10 cellular contexts compared by ENCODE assay signal in genomic region chr3:128432301-128432897, GRCh38. TPM values are rescaled to one million over a fixed set of nuclear protein-coding genes. Genes with fewer than 3 reads are reported as not detected.
DNase-seq lines count a peak whose midpoint lies in the region; ATAC-seq and TF ChIP-seq lines count a peak whose summit lies in the region.
"Had no signal": no experiment of that assay in that cellular context is flagged by ENCODE, and none has a peak within 500 bp of the region (broad histone marks: within the 10 kb centered on the region; RNA-seq: fewer than 3 reads in every experiment).

No MANE protein-coding gene starts in this region.

- H3K27me3 Mint-ChIP-seq in Calu3 (ENCODE audit: unreplicated experiment) = peaks cover 30% of the 10 kb centered on the region
- peaks cover 27% of the 10 kb centered on the region for H3K27me3 Mint-ChIP-seq in endothelial cell (ENCODE audit: unreplicated experiment)
- peaks cover 66% of the 10 kb centered on the region for H3K27me3 Mint-ChIP-seq in osteocyte (ENCODE audit: unreplicated experiment)
- peaks cover 49% of the 10 kb centered on the region for H3K27me3 Mint-ChIP-seq in activated CD4-positive, alpha-beta memory T cell treated with anti-CD3 and anti-CD28 coated beads, Interleukin-2, amount 10 ng/mL, durations not matched to agents 7 days and 5 days

- H3K4me3 ChIP-seq in lower leg skin (ENCODE audit: low read depth, poor library complexity, severe bottlenecking) = no peak overlapping the region
- H3K4me3 ChIP-seq: SK-N-MC had no signal

- H3K9me3 Mint-ChIP-seq in Calu3 (ENCODE audit: low read depth, unreplicated experiment) (no peaks in the 10 kb centered on the region), endothelial cell (ENCODE audit: unreplicated experiment) (no peaks in the 10 kb centered on the region), osteocyte (ENCODE audit: unreplicated experiment) (peaks cover 5% of the 10 kb centered on the region)
- H3K9me3 Mint-ChIP-seq in activated CD4-positive, alpha-beta memory T cell treated with anti-CD3 and anti-CD28 coated beads, Interleukin-2, amount 10 ng/mL, durations not matched to agents 7 days and 5 days = no peaks in the 10 kb centered on the region

- 10 to 18% methylated on average over 26 of the region's 33 CpGs for WGBS in lower leg skin, 2 donors

- no peak for TF ChIP-seq POLR2A in lower leg skin (IDR thresholded peaks at IDR 0.05)

- H3K36me3 Mint-ChIP-seq in Calu3 (ENCODE audit: insufficient read depth, unreplicated experiment) (peaks cover 31% of the 10 kb centered on the region), endothelial cell (ENCODE audit: low read depth, unreplicated experiment) (peaks cover 7% of the 10 kb centered on the region), osteocyte (ENCODE audit: unreplicated experiment) (no peaks in the 10 kb centered on the region)
- H3K36me3 Mint-ChIP-seq in activated CD4-positive, alpha-beta memory T cell treated with anti-CD3 and anti-CD28 coated beads, Interleukin-2, amount 10 ng/mL, durations not matched to agents 7 days and 5 days (ENCODE audit: low read depth) = no peaks in the 10 kb centered on the region

- no peak for ATAC-seq in GM19351 (IDR thresholded peaks at IDR 0.05; ENCODE audit: unreplicated experiment)

- CTCF ChIA-PET in Calu3 (lab: Charles Lee) = interaction anchor here (0.8 to 1.0 kb wide), 2 partner anchors 57 to 65 kb away, joined by 3 to 6 read pairs; no protein-coding TSS in a partner anchor
- CTCF ChIA-PET in activated CD4-positive, alpha-beta memory T cell treated with anti-CD3 and anti-CD28 coated beads, Interleukin-2, amount 10 ng/mL, durations not matched to agents 7 days and 5 days (lab: Charles Lee) = no interaction called here

- POLR2A ChIA-PET in activated CD4-positive, alpha-beta memory T cell treated with anti-CD3 and anti-CD28 coated beads, Interleukin-2, amount 10 ng/mL, durations not matched to agents 7 days and 5 days (lab: Charles Lee) = no interaction called here

- TF ChIP-seq CTCF in Calu3 (IDR thresholded peaks at IDR 0.05; ENCODE audit: unreplicated experiment) = no peak
- no peak for TF ChIP-seq CTCF in endothelial cell (IDR thresholded peaks at IDR 0.05; ENCODE audit: unreplicated experiment)
- no peak for TF ChIP-seq CTCF in osteocyte (IDR thresholded peaks at IDR 0.05)
- no peak for TF ChIP-seq CTCF in lower leg skin (IDR thresholded peaks at IDR 0.05)

- no TSS peak for BruUV-seq in Calu3 (replicated peaks; lab: Mats Ljungman, UMichigan)

- H3K4me1 Mint-ChIP-seq in Calu3 (ENCODE audit: low read depth, unreplicated experiment) = peaks cover 27% of the 10 kb centered on the region
- H3K4me1 Mint-ChIP-seq in endothelial cell (ENCODE audit: unreplicated experiment) = peaks cover 10% of the 10 kb centered on the region
- peaks cover 20% of the 10 kb centered on the region for H3K4me1 Mint-ChIP-seq in osteocyte (ENCODE audit: unreplicated experiment)
- peaks cover 5% of the 10 kb centered on the region for H3K4me1 Mint-ChIP-seq in activated CD4-positive, alpha-beta memory T cell treated with anti-CD3 and anti-CD28 coated beads, Interleukin-2, amount 10 ng/mL, durations not matched to agents 7 days and 5 days

- intact Hi-C loops in Calu3 (cut with micrococcal nuclease; ENCODE audit: unreplicated experiment) (no loop called here), lower leg skin (cut with DNase I; ENCODE audit: low total_unique reads) (no loop called here)

- peak; percentile 66 for DNase-seq in Calu3
- peak; percentile 45 for DNase-seq in NCI-H1105 treated with DMSO at 0.1 percent for 48 hours (lab: John Stamatoyannopoulos, UW)
- DNase-seq in endothelial cell (ENCODE audit: low spot score) = peak; percentile 28
- no peak for DNase-seq in osteocyte (ENCODE audit: extremely low spot score, unreplicated experiment)
- no peak for DNase-seq in NCI-H2171 (lab: John Stamatoyannopoulos, UW)
- DNase-seq in activated CD4-positive, alpha-beta memory T cell treated with anti-CD3 and anti-CD28 coated beads, Interleukin-2, amount 10 ng/mL, durations not matched to agents 7 days and 5 days = no peak
- no peak for DNase-seq in lower leg skin (ENCODE audit: low spot score in 2 of 2)

- H3K4me3 Mint-ChIP-seq in Calu3 (ENCODE audit: low read depth, unreplicated experiment) (peak overlapping the region; percentile 78), endothelial cell (ENCODE audit: unreplicated experiment) (peak overlapping the region; percentile 84), osteocyte (ENCODE audit: unreplicated experiment) (peak overlapping the region; percentile 64)
- H3K4me3 Mint-ChIP-seq in activated CD4-positive, alpha-beta memory T cell treated with anti-CD3 and anti-CD28 coated beads, Interleukin-2, amount 10 ng/mL, durations not matched to agents 7 days and 5 days = no peak overlapping the region

- H3K27ac Mint-ChIP-seq in Calu3 (ENCODE audit: unreplicated experiment) (peak overlapping the region; percentile 75), endothelial cell (ENCODE audit: unreplicated experiment) (no peak overlapping the region), osteocyte (ENCODE audit: unreplicated experiment) (no peak overlapping the region)
- no peak overlapping the region for H3K27ac Mint-ChIP-seq in activated CD4-positive, alpha-beta memory T cell treated with anti-CD3 and anti-CD28 coated beads, Interleukin-2, amount 10 ng/mL, durations not matched to agents 7 days and 5 days

RNA-seq across cellular contexts. Expression of gene DNAJB8, which starts 34.3 kb away (rescaled TPM):
- total RNA-seq in Calu3 (2022) = not detected in 2 replicates
- total RNA-seq in endothelial cell (ENCODE audit: unreplicated experiment) = not detected
- not detected in 2 replicates for total RNA-seq in osteocyte
- total RNA-seq in activated CD4-positive, alpha-beta memory T cell treated with anti-CD3 and anti-CD28 coated beads, Interleukin-2, amount 10 ng/mL, durations not matched to agents 7 days and 5 days = not detected
- total RNA-seq in lower leg skin = not detected
- total RNA-seq: fibroblast of villous mesenchyme had no signal

Comparison
In these comparisons a context has a peak if more than half of its experiments do, and no peak if none do; other contexts are left out.
1. DNase-seq: peak in Calu3 (single experiment), NCI-H1105 treated with DMSO at 0.1 percent for 48 hours (single experiment) and endothelial cell (single experiment); none in osteocyte (single experiment), NCI-H2171 (single experiment), activated CD4-positive, alpha-beta memory T cell treated with anti-CD3 and anti-CD28 coated beads, Interleukin-2, amount 10 ng/mL, durations not matched to agents 7 days and 5 days (single experiment) and lower leg skin (0 of 2).